Comparison of ENCODE assay signal across 23 cellular contexts in the genomic region with DNA sequence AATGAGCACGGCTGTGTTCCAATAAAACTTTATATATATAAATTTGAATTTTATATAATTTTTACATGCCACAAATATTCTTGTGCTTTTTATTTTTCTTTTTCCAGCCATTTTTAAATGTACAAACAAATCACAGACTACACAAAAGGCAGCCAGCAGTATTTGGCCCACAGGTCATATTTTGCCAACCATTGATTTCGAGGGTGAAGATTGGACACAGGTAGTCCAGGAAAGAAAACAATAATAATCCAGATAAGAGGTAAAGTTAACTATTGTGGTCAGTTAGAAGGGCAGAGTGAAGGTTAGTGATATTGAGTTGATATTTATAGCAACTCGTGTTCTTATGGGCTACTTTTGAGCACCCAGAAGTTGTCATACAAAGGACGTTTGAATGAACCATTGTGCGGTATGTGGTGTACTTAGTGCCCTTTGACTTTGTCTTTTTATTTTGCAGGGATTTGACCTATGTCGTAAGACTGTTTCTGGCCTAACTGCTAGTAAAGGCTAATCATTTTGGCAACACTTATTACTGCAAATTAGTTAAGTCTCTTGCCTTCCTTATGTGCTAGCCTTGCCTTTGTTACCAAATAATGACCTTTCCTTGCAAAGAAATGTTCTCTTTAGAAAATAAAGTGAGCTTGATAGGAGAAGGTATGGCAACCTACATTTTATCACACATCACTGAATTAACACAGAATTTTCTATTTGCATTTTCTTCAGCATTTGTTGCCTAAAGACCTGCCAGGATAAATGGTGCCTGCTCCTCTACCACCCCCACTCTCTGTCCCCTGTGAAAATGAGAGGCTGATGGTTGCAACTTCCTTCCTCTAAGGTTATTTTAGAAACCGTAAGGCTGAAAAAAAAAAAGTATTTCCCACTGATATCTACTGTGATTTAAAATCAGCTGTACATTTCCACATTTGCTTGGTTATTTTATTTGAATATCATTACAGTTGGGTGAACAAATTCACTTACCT.
DNase-seq lines count a peak whose midpoint lies in the region; ATAC-seq and TF ChIP-seq lines count a peak whose summit lies in the region.
"Had no signal": no experiment of that assay in that cellular context is flagged by ENCODE, and none has a peak within 500 bp of the region (broad histone marks: within the 10 kb centered on the region; RNA-seq: fewer than 3 reads in every experiment).

No MANE protein-coding gene starts in this region.

- POLR2A ChIA-PET in Panc1 (lab: Charles Lee), result no interaction called here

- H3K27ac ChIP-seq in DOHH2 (ENCODE audit: low read depth, low read length) (no peak overlapping the region), Panc1 (ENCODE audit: low read length) (peak overlapping the region; percentile 34; the same call in 1 of the 2 replicates), lower lobe of right lung (no peak overlapping the region)
- H3K27ac ChIP-seq: adrenal gland, dorsolateral prefrontal cortex, gastroesophageal sphincter, GM23248, KMS-11, sigmoid colon, upper lobe of right lung had no signal

- in situ Hi-C loops in Panc1 (cut with HindIII; ENCODE audit: low pct_unique_long_range_greater_than_20kb, low sequenced_read_pairs), result no loop called here

- peaks cover 11% of the 10 kb centered on the region for H3K4me1 ChIP-seq in DOHH2 (ENCODE audit: control insufficient read depth, low read length)
- no peaks in the 10 kb centered on the region for H3K4me1 ChIP-seq in Panc1 (ENCODE audit: control insufficient read depth, insufficient read depth, low read length)
- no peaks in the 10 kb centered on the region for H3K4me1 ChIP-seq in lower lobe of right lung
- H3K4me1 ChIP-seq: adrenal gland, sigmoid colon had no signal

- ATAC-seq in HG02852 (IDR thresholded peaks at IDR 0.05; ENCODE audit: unreplicated experiment) (peak; percentile 50), Panc1 (no peak), GM21786 (IDR thresholded peaks at IDR 0.05; ENCODE audit: unreplicated experiment) (no peak), lower lobe of right lung (no peak), HG03196 (IDR thresholded peaks at IDR 0.05; ENCODE audit: unreplicated experiment) (no peak)
- ATAC-seq: esophagus mucosa, gastroesophageal sphincter, left cardiac atrium, SK-N-SH treated with all-trans-retinoic acid at 6 μM for 48 hours, upper lobe of right lung had no signal

- H3K36me3 ChIP-seq in DOHH2 (ENCODE audit: control insufficient read depth, low read length) (no peaks in the 10 kb centered on the region), Panc1 (ENCODE audit: control insufficient read depth, insufficient read depth, low read length) (no peaks in the 10 kb centered on the region), lower lobe of right lung (no peaks in the 10 kb centered on the region)
- H3K36me3 ChIP-seq: adrenal gland, gastroesophageal sphincter, sigmoid colon, upper lobe of right lung had no signal

- no peaks in the 10 kb centered on the region for H3K79me2 ChIP-seq in DOHH2 (ENCODE audit: control insufficient read depth, low read length)

- H3K4me2 ChIP-seq in DOHH2 (ENCODE audit: low read length), result peak overlapping the region; percentile 25
- H3K4me2 ChIP-seq: KMS-11 had no signal

- no peaks in the 10 kb centered on the region for H3K9me3 ChIP-seq in DOHH2 (ENCODE audit: control insufficient read depth, insufficient read depth, low read length)
- H3K9me3 ChIP-seq in Panc1 (ENCODE audit: control insufficient read depth, insufficient read depth, low read depth, low read length), result no peaks in the 10 kb centered on the region
- no peaks in the 10 kb centered on the region for H3K9me3 ChIP-seq in lower lobe of right lung
- H3K9me3 ChIP-seq: adrenal gland, gastroesophageal sphincter, sigmoid colon, upper lobe of right lung had no signal

- no peaks in the 10 kb centered on the region for H4K20me1 ChIP-seq in DOHH2 (ENCODE audit: control insufficient read depth, insufficient read depth, low read depth, low read length)

- H3K4me3 ChIP-seq in DOHH2 (ENCODE audit: low read length) (no peak overlapping the region), Panc1 (ENCODE audit: low read depth in 2 of 2, low read length in 2 of 2) (no peak overlapping the region), lower lobe of right lung (no peak overlapping the region)
- H3K4me3 ChIP-seq: adrenal gland, dorsolateral prefrontal cortex, gastroesophageal sphincter, GM23248, sigmoid colon, upper lobe of right lung had no signal

- no peak for TF ChIP-seq CTCF in DOHH2 (IDR thresholded peaks at IDR 0.05; ENCODE audit: low read depth, low read length, poor library complexity, severe bottlenecking)
- no peak for TF ChIP-seq CTCF in Panc1 (IDR thresholded peaks at IDR 0.05)
- TF ChIP-seq CTCF in lower lobe of right lung (IDR thresholded peaks at IDR 0.05), result no peak

- H3F3A ChIP-seq in DOHH2 (ENCODE audit: control insufficient read depth, insufficient read depth), result no peaks in the 10 kb centered on the region

- no peaks in the 10 kb centered on the region for H3K27me3 ChIP-seq in DOHH2 (ENCODE audit: control insufficient read depth, low read length)
- no peaks in the 10 kb centered on the region for H3K27me3 ChIP-seq in Panc1 (ENCODE audit: control insufficient read depth, insufficient read depth, low read length)
- H3K27me3 ChIP-seq in lower lobe of right lung (ENCODE audit: low read depth), result no peaks in the 10 kb centered on the region
- H3K27me3 ChIP-seq: adrenal gland, dorsolateral prefrontal cortex, gastroesophageal sphincter, sigmoid colon, upper lobe of right lung had no signal

- CTCF ChIA-PET in Panc1 (lab: Charles Lee), result no interaction called here

- H3K9me2 ChIP-seq in DOHH2 (replicated peaks; ENCODE audit: control insufficient read depth, low read length), result no peaks in the 10 kb centered on the region

- DNase-seq in Panc1 (ENCODE audit: low read depth, low spot score) (no peak), lung microvascular endothelial cell (ENCODE audit: low read depth in 2 of 2) (peak; percentile 20 to 62), lower lobe of right lung (no peak), AG20443 (ENCODE audit: low spot score) (no peak)
- DNase-seq: activated CD4-positive, alpha-beta T cell treated with anti-CD3 and anti-CD28 coated beads for 48 hours; activated CD8-positive, alpha-beta memory T cell treated with anti-CD3 and anti-CD28 coated beads, Interleukin-2, amount 50 U/mL, for 4 hours; activated effector memory CD4-positive, alpha-beta T cell treated with Interleukin-2 at 50 U/mL for 16 hours; adrenal gland; CD8-positive, alpha-beta memory T cell; dorsolateral prefrontal cortex; GM23248; left cardiac atrium; sigmoid colon; stimulated activated CD4-positive, alpha-beta T cell treated with anti-CD3 and anti-CD28 coated beads, Interleukin-1b, Interleukin-23, amount 100 ng/mL, for 48 hours; upper lobe of right lung had no signal

- intact Hi-C loops in Panc1 (cut with micrococcal nuclease; ENCODE audit: unreplicated experiment), result loop anchor here (10.0 kb wide), 1 partner anchor 225 kb away; no protein-coding TSS in a partner anchor
- intact Hi-C loops in lower lobe of right lung (cut with DNase I), result no loop called here

- BruUV-seq in Panc1 (replicated peaks; lab: Mats Ljungman, UMichigan), result no TSS peak

Comparison
In these comparisons a context has a peak if more than half of its experiments do, and no peak if none do; other contexts are left out.
1. DNase-seq: peak in lung microvascular endothelial cell (2 of 2); none in Panc1 (single experiment), lower lobe of right lung (single experiment) and AG20443 (single experiment).